ENCODE assay signal across 10 cellular contexts in the genomic region with DNA sequence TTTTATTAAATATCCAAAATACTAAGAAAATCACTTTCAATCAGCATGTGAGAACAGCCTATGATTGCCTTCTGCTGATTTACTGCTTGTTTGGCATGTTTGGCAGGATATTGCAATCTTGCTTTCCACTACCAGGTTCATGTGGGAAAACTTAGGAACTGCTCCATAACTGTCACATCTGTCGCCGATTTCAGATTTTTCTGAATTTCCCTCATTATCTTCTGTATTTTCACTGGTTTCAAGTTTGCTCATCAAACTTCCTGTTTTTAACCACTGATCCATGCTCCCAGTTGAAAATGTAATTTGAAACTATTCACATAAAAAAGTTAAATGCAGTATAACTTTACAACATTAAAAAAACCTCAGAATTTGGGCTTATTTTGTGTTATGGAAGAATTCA.
A peak's percentile ranks its signal among the peaks of the same experiment; 100 is the strongest.
DNase-seq lines count a peak whose midpoint lies in the region; ATAC-seq, FAIRE-seq and TF ChIP-seq lines count a peak whose summit lies in the region.
"Had no signal": no experiment of that assay in that cellular context is flagged by ENCODE, and none has a peak within 500 bp of the region (broad histone marks: within the 10 kb centered on the region; RNA-seq: fewer than 3 reads in every experiment).

No MANE protein-coding gene starts in this region.

- no peak for FAIRE-seq in astrocyte (lab: Jason Lieb, UNC)
- FAIRE-seq: G401.6 had no signal

- peak overlapping the region; percentile 3 for H3K27ac Mint-ChIP-seq in astrocyte (ENCODE audit: unreplicated experiment)

- H3K79me2 ChIP-seq in MM.1S (ENCODE audit: low read length) (no peaks in the 10 kb centered on the region), astrocyte (ENCODE audit: insufficient read depth, low read length) (no peaks in the 10 kb centered on the region), osteoblast (ENCODE audit: insufficient read depth, low read length) (no peaks in the 10 kb centered on the region)

- H3K27me3 ChIP-seq in MM.1S (replicated peaks; ENCODE audit: insufficient read depth, low read length) (peaks cover 20% of the 10 kb centered on the region), astrocyte (ENCODE audit: insufficient read depth, low read length) (no peaks in the 10 kb centered on the region), osteoblast (ENCODE audit: insufficient read depth, low read length) (no peaks in the 10 kb centered on the region)

- no peaks in the 10 kb centered on the region for H3K36me3 Mint-ChIP-seq in astrocyte (ENCODE audit: low read depth, unreplicated experiment)

- no peak overlapping the region for H3K9ac ChIP-seq in MM.1S (ENCODE audit: low read length)
- no peak overlapping the region for H3K9ac ChIP-seq in astrocyte (ENCODE audit: low read length)

- H3K27me3 Mint-ChIP-seq in astrocyte (ENCODE audit: low read depth, unreplicated experiment) = no peaks in the 10 kb centered on the region

- H3K9me3 Mint-ChIP-seq in astrocyte (ENCODE audit: unreplicated experiment) = no peaks in the 10 kb centered on the region

- TF ChIP-seq CTCF in MM.1S (IDR thresholded peaks at IDR 0.05; ENCODE audit: low read length) = no peak
- TF ChIP-seq CTCF in astrocyte (IDR thresholded peaks at IDR 0.05; ENCODE audit: insufficient read depth, low read depth, low read length) = no peak
- TF ChIP-seq CTCF in osteoblast (IDR thresholded peaks at IDR 0.05; ENCODE audit: extremely low read depth, low read depth, low read length) = no peak

- H3K4me1 Mint-ChIP-seq in astrocyte (ENCODE audit: low read depth, unreplicated experiment) = peaks cover 11% of the 10 kb centered on the region

- ATAC-seq in HG03354 (IDR thresholded peaks at IDR 0.05; ENCODE audit: poor library complexity, severe bottlenecking, unreplicated experiment) (no peak), HG03457 (IDR thresholded peaks at IDR 0.05; ENCODE audit: unreplicated experiment) (no peak)

- peak; percentile 48 for DNase-seq in SIG-M5 treated with dmso at 0.1 percent for 504 hours (lab: John Stamatoyannopoulos, UW; ENCODE audit: unreplicated experiment)
- DNase-seq in SIG-M5 (lab: John Stamatoyannopoulos, UW) = no peak
- DNase-seq in MM.1S = no peak
- no peak for DNase-seq in astrocyte (ENCODE audit: low read depth)
- no peak for DNase-seq in osteoblast (ENCODE audit: insufficient read length, low spot score, missing footprints)
- DNase-seq in 8988T = no peak
- DNase-seq: central memory CD4-positive, alpha-beta T cell had no signal

- no peak overlapping the region for H3K4me3 Mint-ChIP-seq in astrocyte (ENCODE audit: unreplicated experiment)

- H3K27ac ChIP-seq in MM.1S (ENCODE audit: low read length) (no peak overlapping the region), astrocyte (ENCODE audit: low read depth, low read length) (no peak overlapping the region), osteoblast (ENCODE audit: low read depth, low read length) (peak overlapping the region; percentile 96)

- H3K36me3 ChIP-seq in MM.1S (replicated peaks; ENCODE audit: insufficient read depth, low read length) = no peaks in the 10 kb centered on the region
- H3K36me3 ChIP-seq in astrocyte (ENCODE audit: insufficient read depth, low read length) = no peaks in the 10 kb centered on the region
- H3K36me3 ChIP-seq in osteoblast (ENCODE audit: insufficient read depth, low read length) = no peaks in the 10 kb centered on the region

- H2AFZ ChIP-seq in MM.1S (ENCODE audit: low read length) = no peak overlapping the region
- no peak overlapping the region for H2AFZ ChIP-seq in astrocyte (ENCODE audit: low read depth, low read length)
- peak overlapping the region; percentile 80 for H2AFZ ChIP-seq in osteoblast (ENCODE audit: low read length)

- H3K9me2 ChIP-seq in MM.1S (replicated peaks; ENCODE audit: insufficient read depth, low read length) = no peaks in the 10 kb centered on the region

- H4K20me1 ChIP-seq in MM.1S (ENCODE audit: insufficient read depth, low read length) = no peaks in the 10 kb centered on the region
- no peaks in the 10 kb centered on the region for H4K20me1 ChIP-seq in astrocyte (ENCODE audit: insufficient read depth, low read length)
- H4K20me1 ChIP-seq in osteoblast (ENCODE audit: insufficient read depth, low read length) = no peaks in the 10 kb centered on the region

- H3K4me3 ChIP-seq in MM.1S (ENCODE audit: low read length) = no peak overlapping the region
- no peak overlapping the region for H3K4me3 ChIP-seq in astrocyte (ENCODE audit: insufficient read depth, low read depth, low read length)
- H3K4me3 ChIP-seq in osteoblast (ENCODE audit: insufficient read depth, low read length) = peak overlapping the region; percentile 16

- H3F3A ChIP-seq in MM.1S (ENCODE audit: insufficient read depth, low read length) = peaks cover 6% of the 10 kb centered on the region

- no peaks in the 10 kb centered on the region for H3K9me3 ChIP-seq in MM.1S (replicated peaks; ENCODE audit: insufficient read depth, low read length)
- no peaks in the 10 kb centered on the region for H3K9me3 ChIP-seq in astrocyte (ENCODE audit: insufficient read depth, low read depth, low read length)
- no peaks in the 10 kb centered on the region for H3K9me3 ChIP-seq in osteoblast (ENCODE audit: low read depth, low read length)

- H3K4me1 ChIP-seq in MM.1S (ENCODE audit: low read length) (peaks cover 14% of the 10 kb centered on the region), astrocyte (ENCODE audit: insufficient read depth, low read length) (peaks cover 40% of the 10 kb centered on the region), osteoblast (ENCODE audit: insufficient read depth, low read length) (peaks cover 46% of the 10 kb centered on the region)

- H3K4me2 ChIP-seq in MM.1S (ENCODE audit: low read depth, low read length) (0 out of 2 replicates have a peak overlapping the region, but pooled peaks have one; percentile 1), astrocyte (ENCODE audit: low read length) (peak overlapping the region; percentile 9), osteoblast (ENCODE audit: insufficient read depth, low read length) (peak overlapping the region; percentile 71)

Comparison
In these comparisons a context has a peak if more than half of its experiments do, and no peak if none do; other contexts are left out.
1. H3K4me2 ChIP-seq: peak in every context shown above with its lines; median percentile 71 in osteoblast; 9 in astrocyte; 1 in MM.1S.